Comparison of ENCODE assay signal across 19 cellular contexts in the genomic region with DNA sequence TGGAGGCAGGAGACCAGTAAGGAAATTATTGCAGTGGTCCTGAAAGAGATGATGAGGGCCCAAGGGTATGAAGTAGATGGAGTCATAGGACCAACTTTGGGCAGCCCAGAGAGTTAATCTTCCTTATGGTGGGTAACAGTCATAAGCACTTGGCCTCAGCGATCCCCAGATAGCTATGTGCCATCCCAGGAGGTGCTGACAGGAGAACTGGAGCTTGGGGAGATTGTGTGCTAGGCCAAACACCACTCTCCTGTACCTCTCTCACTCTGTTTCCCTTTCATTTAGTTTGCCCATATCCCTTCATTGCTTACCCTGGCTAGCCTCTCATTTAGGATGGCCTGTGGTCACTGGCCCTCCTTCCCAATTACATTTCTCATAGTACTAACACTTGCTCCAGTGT.
A peak's percentile ranks its signal among the peaks of the same experiment; 100 is the strongest.
DNase-seq lines count a peak whose midpoint lies in the region; ATAC-seq and TF ChIP-seq lines count a peak whose summit lies in the region.
"Had no signal": no experiment of that assay in that cellular context is flagged by ENCODE, and none has a peak within 500 bp of the region (broad histone marks: within the 10 kb centered on the region; RNA-seq: fewer than 3 reads in every experiment).

No MANE protein-coding gene starts in this region.

- peaks cover 5% of the 10 kb centered on the region for H3K4me1 Mint-ChIP-seq in nephron progenitor cell

- H3K27ac ChIP-seq in left ventricle myocardium inferior (replicated peaks): peak overlapping the region; percentile 70
- peak overlapping the region; percentile 82 for H3K27ac ChIP-seq in psoas muscle
- H3K27ac ChIP-seq: BLaER1 treated with 17β-estradiol and CSF1 and Interleukin-3, amounts not matched to agents 10 nM and 100 nM had no signal

- H3K27me3 Mint-ChIP-seq in nephron progenitor cell (ENCODE audit: low read depth, poor library complexity): no peaks in the 10 kb centered on the region
- H3K27me3 Mint-ChIP-seq: B cell had no signal

- no peak overlapping the region for H3K4me3 ChIP-seq in left ventricle myocardium inferior
- no peak overlapping the region for H3K4me3 ChIP-seq in psoas muscle
- H3K4me3 ChIP-seq: BLaER1 treated with 17β-estradiol and CSF1 and Interleukin-3, amounts not matched to agents 10 nM and 100 nM; GM12878 had no signal

- 50 to 88% (median 67%) methylated on average over 1 of the region's 1 CpG for WGBS in psoas muscle, 3 donors

- no peak overlapping the region for H3K4me3 Mint-ChIP-seq in nephron progenitor cell
- H3K4me3 Mint-ChIP-seq: B cell; CD8-positive, alpha-beta memory T cell had no signal

- H3K9me3 ChIP-seq in left ventricle myocardium inferior (replicated peaks) (no peaks in the 10 kb centered on the region), psoas muscle (no peaks in the 10 kb centered on the region)

- H3K27me3 ChIP-seq in left ventricle myocardium inferior (ENCODE audit: low read depth) (no peaks in the 10 kb centered on the region), psoas muscle (ENCODE audit: insufficient read depth in 3 of 3, low read length in 2 of 3) (peaks cover 0 to 5% (median 0%) of the 10 kb centered on the region in 3 donors)

- peaks cover 4% of the 10 kb centered on the region for H3K9me3 Mint-ChIP-seq in nephron progenitor cell
- H3K9me3 Mint-ChIP-seq: CD8-positive, alpha-beta memory T cell had no signal

- in situ Hi-C loops in KBM-7 (cut with MboI; ENCODE audit: low pct_unique_long_range_greater_than_20kb, low sequenced_read_pairs): no loop called here

- peaks cover 37% of the 10 kb centered on the region for H3K36me3 Mint-ChIP-seq in nephron progenitor cell (ENCODE audit: low read depth)

- DNase-seq in left ventricle myocardium inferior (no peak), Right ventricle myocardium inferior (ENCODE audit: missing footprints) (no peak), nephron progenitor cell (no peak), psoas muscle (no peak), KBM-7 (no peak)
- DNase-seq: CD8-positive, alpha-beta memory T cell; COR-L47; DMS 273 treated with DMSO at 0.1 percent for 48 hours; DMS53; DND-41; EL; GOT3; H7 had no signal

- H3K36me3 ChIP-seq in left ventricle myocardium inferior (no peaks in the 10 kb centered on the region), psoas muscle (ENCODE audit: insufficient read depth in 1 of 2, low read depth in 1 of 2) (no peaks in the 10 kb centered on the region)

- H3K4me1 ChIP-seq in left ventricle myocardium inferior: peaks cover 18% of the 10 kb centered on the region
- H3K4me1 ChIP-seq in psoas muscle: peaks cover 17% of the 10 kb centered on the region

- no peak for ATAC-seq in Right ventricle myocardium inferior
- no peak for ATAC-seq in psoas muscle
- ATAC-seq in HG03039 (IDR thresholded peaks at IDR 0.05; ENCODE audit: unreplicated experiment): no peak
- ATAC-seq: GM12878, HCT116, HepG2 had no signal

- H3K27ac Mint-ChIP-seq in nephron progenitor cell: peak overlapping the region; percentile 2
- H3K27ac Mint-ChIP-seq: B cell had no signal

- no peak for TF ChIP-seq CTCF in left ventricle myocardium inferior (IDR thresholded peaks at IDR 0.05; ENCODE audit: borderline replicate concordance)
- TF ChIP-seq CTCF in nephron progenitor cell (IDR thresholded peaks at IDR 0.05): no peak
- no peak for TF ChIP-seq CTCF in psoas muscle (IDR thresholded peaks at IDR 0.05)

- intact Hi-C loops in left ventricle myocardium inferior (cut with micrococcal nuclease) (no loop called here), Right ventricle myocardium inferior (cut with DNase I) (no loop called here), psoas muscle (cut with DNase I) (no loop called here)
